In genomic region chr12:65278576-65279386, GRCh38 we compare ENCODE assay signal across 8 cellular contexts.
A peak's percentile ranks its signal among the peaks of the same experiment; 100 is the strongest.
DNase-seq lines count a peak whose midpoint lies in the region; ATAC-seq and TF ChIP-seq lines count a peak whose summit lies in the region.

TSS of gene MSRB3 (plus strand) at chr12:65278683. CDS start at chr12:65308580, 29,897 bp downstream.

- H3F3A ChIP-seq in Loucy (ENCODE audit: low read depth): peaks cover 8% of the 10 kb centered on the region

- H4K20me1 ChIP-seq in Loucy (ENCODE audit: insufficient read depth, low read length, poor library complexity, severe bottlenecking): peaks cover 23% of the 10 kb centered on the region

- peak; percentile 58 for ATAC-seq in GM21737 (IDR thresholded peaks at IDR 0.05; ENCODE audit: unreplicated experiment)

- DNase-seq in GM04503 (ENCODE audit: low read depth) (peak; percentile 31), adipocyte (ENCODE audit: low read depth) (peak; percentile 94), head of caudate nucleus (peak in 41 of 42 donors; percentile 5 to 82 (median 62)), nucleus accumbens (lab: John Stamatoyannopoulos, UW) (peak in 50 of 56 donors; percentile 4 to 73 (median 35)), DMS153 treated with DMSO at 0.1 percent for 48 hours (lab: John Stamatoyannopoulos, UW; ENCODE audit: unreplicated experiment) (no peak), AML-193 (lab: John Stamatoyannopoulos, UW) (no peak)

- no peaks in the 10 kb centered on the region for H3K27me3 ChIP-seq in Loucy (ENCODE audit: insufficient read depth, low read length, poor library complexity, severe bottlenecking)
- H3K27me3 ChIP-seq in adipocyte (replicated peaks; ENCODE audit: control insufficient read depth, insufficient read depth, low read length): no peaks in the 10 kb centered on the region

- H3K9me3 ChIP-seq in Loucy (ENCODE audit: insufficient read depth, low read depth, low read length) (no peaks in the 10 kb centered on the region), adipocyte (ENCODE audit: control insufficient read depth, low read length) (no peaks in the 10 kb centered on the region)

- peaks cover 64% of the 10 kb centered on the region for H3K4me1 ChIP-seq in Loucy (ENCODE audit: insufficient read depth, low read length, poor library complexity, severe bottlenecking)
- H3K4me1 ChIP-seq in adipocyte (ENCODE audit: control insufficient read depth, insufficient read depth, low read length): peaks cover 22% of the 10 kb centered on the region

- peak; percentile 39; the same call in 1 of the 2 replicates for TF ChIP-seq CTCF in Loucy (conservative IDR thresholded peaks at IDR 0.05; ENCODE audit: low read length)

- H3K4me3 ChIP-seq in Loucy (ENCODE audit: low read length, poor library complexity, severe bottlenecking): peak within 1 kb of the TSS; percentile 91
- peak within 1 kb of the TSS; percentile 91 for H3K4me3 ChIP-seq in adipocyte (ENCODE audit: low read length)

- H3K4me2 ChIP-seq in Loucy (ENCODE audit: low read depth, low read length, poor library complexity, severe bottlenecking): peak within 1 kb of the TSS; percentile 95

- no peaks in the 10 kb centered on the region for H3K9me2 ChIP-seq in Loucy (replicated peaks; ENCODE audit: low read depth, low read length)

- intact Hi-C loops in head of caudate nucleus (cut with DNase I): no loop called here

- H3K36me3 ChIP-seq in Loucy (ENCODE audit: insufficient read depth, low read length) (no peaks in the 10 kb centered on the region), adipocyte (ENCODE audit: control insufficient read depth, insufficient read depth, low read length, severe bottlenecking) (no peaks in the 10 kb centered on the region)

- H3K79me2 ChIP-seq in Loucy (ENCODE audit: insufficient read depth, low read length): peaks cover 49% of the 10 kb centered on the region

- H2AFZ ChIP-seq in Loucy (ENCODE audit: low read length): peak within 1 kb of the TSS; percentile 89

- H3K9ac ChIP-seq in Loucy (ENCODE audit: low read depth, low read length, poor library complexity, severe bottlenecking) (peak within 1 kb of the TSS; percentile 87), adipocyte (ENCODE audit: low read length) (peak within 1 kb of the TSS; percentile 91)

Comparison
In these comparisons a context has a peak if more than half of its experiments do, and no peak if none do; other contexts are left out.
1. DNase-seq: peak in GM04503 (single experiment), adipocyte (single experiment), head of caudate nucleus (41 of 42) and nucleus accumbens (50 of 56); none in DMS153 treated with DMSO at 0.1 percent for 48 hours (single experiment) and AML-193 (0 of 2).